In genomic region chr6:2766767-2767314, GRCh38 we compare ENCODE assay signal across 8 cellular contexts. TPM values are rescaled to one million over a fixed set of nuclear protein-coding genes. Genes with fewer than 3 reads are reported as not detected.
A peak's percentile ranks its signal among the peaks of the same experiment; 100 is the strongest.
DNase-seq lines count a peak whose midpoint lies in the region; TF ChIP-seq lines count a peak whose summit lies in the region.

No MANE protein-coding gene starts in this region.

- intact Hi-C loops in OCI-LY7 (cut with micrococcal nuclease; ENCODE audit: unreplicated experiment) = loop anchor here (5.0 to 10.0 kb wide), 4 partner anchors 145 to 1370 kb away; partner anchors contain the start of gene ECI2

- DNase-seq in GM06990 (ENCODE audit: extremely low read depth, insufficient read length) = no peak
- DNase-seq in OCI-LY7 (ENCODE audit: low spot score) = no peak
- DNase-seq in endothelial cell (ENCODE audit: low spot score) = no peak
- DNase-seq in SKM-1 treated with dmso at 0.1 percent for 144 hours (lab: John Stamatoyannopoulos, UW; ENCODE audit: unreplicated experiment) = no peak
- no peak for DNase-seq in NCI-H524 treated with DMSO at 0.1 percent for 48 hours (lab: John Stamatoyannopoulos, UW)
- DNase-seq in effector CD4-positive, alpha-beta T cell = no peak
- DNase-seq in NCI-H774 (lab: John Stamatoyannopoulos, UW) = no peak

- H3K4me2 ChIP-seq in OCI-LY7 (ENCODE audit: low read length) = peak overlapping the region; percentile 92

- H3K9me3 Mint-ChIP-seq in endothelial cell (ENCODE audit: unreplicated experiment) = no peaks in the 10 kb centered on the region

- H3K4me3 ChIP-seq in GM06990 (replicated peaks; ENCODE audit: low read depth, low read length) = peak overlapping the region; percentile 93
- peak overlapping the region; percentile 91 for H3K4me3 ChIP-seq in OCI-LY7 (ENCODE audit: low read depth, low read length, poor library complexity, severe bottlenecking)
- H3K4me3 ChIP-seq in neutrophil (ENCODE audit: low read depth in 1 of 2, low read length in 1 of 2) = peak overlapping the region; percentile 81 to 91

- H3K27ac ChIP-seq in OCI-LY7 (ENCODE audit: low read depth, low read length, poor library complexity, severe bottlenecking) = peak overlapping the region; percentile 73
- peak overlapping the region; percentile 91 for H3K27ac ChIP-seq in neutrophil

- peaks cover 7% of the 10 kb centered on the region for H3K36me3 ChIP-seq in GM06990 (ENCODE audit: control insufficient read depth, insufficient read depth, low read length)
- peaks cover 40% of the 10 kb centered on the region for H3K36me3 ChIP-seq in OCI-LY7 (ENCODE audit: insufficient read depth, low read length)
- no peaks in the 10 kb centered on the region for H3K36me3 ChIP-seq in neutrophil

- H3K36me3 Mint-ChIP-seq in endothelial cell (ENCODE audit: low read depth, unreplicated experiment) = peaks cover 6% of the 10 kb centered on the region

- H3K4me3 Mint-ChIP-seq in endothelial cell (ENCODE audit: unreplicated experiment) = peak overlapping the region; percentile 98

- CTCF ChIA-PET in OCI-LY7 (lab: Charles Lee; ENCODE audit: unreplicated experiment) = no interaction called here

- H3K9me3 ChIP-seq in OCI-LY7 (ENCODE audit: low read length) = no peaks in the 10 kb centered on the region
- H3K9me3 ChIP-seq in neutrophil = no peaks in the 10 kb centered on the region

- H3K4me1 ChIP-seq in OCI-LY7 (ENCODE audit: insufficient read depth, low read length, poor library complexity, severe bottlenecking) (peaks cover 26% of the 10 kb centered on the region), neutrophil (ENCODE audit: control insufficient read depth in 1 of 2, insufficient read depth in 1 of 2, low read depth in 1 of 2, low read length in 1 of 2) (peaks cover 44 to 55% of the 10 kb centered on the region in 2 experiments)

- no peak for TF ChIP-seq CTCF in GM06990 (IDR thresholded peaks at IDR 0.05; ENCODE audit: insufficient read depth, low read length, poor library complexity, severe bottlenecking)
- 0 out of 2 replicates have a peak, but pooled peaks have one; percentile 38 for TF ChIP-seq CTCF in OCI-LY7 (conservative IDR thresholded peaks at IDR 0.05; ENCODE audit: low read length)
- TF ChIP-seq CTCF in endothelial cell (IDR thresholded peaks at IDR 0.05; ENCODE audit: unreplicated experiment) = no peak
- no peak for TF ChIP-seq CTCF in neutrophil (IDR thresholded peaks at IDR 0.05)

- H3K27ac Mint-ChIP-seq in endothelial cell (ENCODE audit: unreplicated experiment) = peak overlapping the region; percentile 70

- H3K4me1 Mint-ChIP-seq in endothelial cell (ENCODE audit: unreplicated experiment) = peaks cover 37% of the 10 kb centered on the region

- H3K79me2 ChIP-seq in OCI-LY7 (ENCODE audit: insufficient read depth, low read depth, low read length) = peaks cover 61% of the 10 kb centered on the region

- no TSS peak for BruUV-seq in OCI-LY7 (replicated peaks; lab: Mats Ljungman, UMichigan)

- H3K27me3 ChIP-seq in GM06990 (replicated peaks; ENCODE audit: control insufficient read depth, insufficient read depth, low read length) = no peaks in the 10 kb centered on the region
- H3K27me3 ChIP-seq in neutrophil = no peaks in the 10 kb centered on the region

- H3K27me3 Mint-ChIP-seq in endothelial cell (ENCODE audit: unreplicated experiment) = peaks cover 8% of the 10 kb centered on the region

- H3K9me2 ChIP-seq in OCI-LY7 (ENCODE audit: insufficient read depth, low read length) = no peaks in the 10 kb centered on the region

- peaks cover 36% of the 10 kb centered on the region for H4K20me1 ChIP-seq in OCI-LY7 (ENCODE audit: insufficient read depth, low read length)

- H2AFZ ChIP-seq in OCI-LY7 (ENCODE audit: low read length) = no peak overlapping the region

- POLR2A ChIA-PET in OCI-LY7 (lab: Charles Lee) = interaction anchor here (0.5 to 1.3 kb wide), 6 partner anchors 17 to 437 kb away, joined by 3 to 6 read pairs (median 4); no protein-coding TSS in a partner anchor

RNA-seq across cellular contexts. Expression of gene WRNIP1, which starts 1.6 kb away (rescaled TPM):
- 38.1 and 54.2 TPM in 2 replicates for total RNA-seq in OCI-LY7 (2014; rRNA removed; shearing (Covaris generic))
- total RNA-seq in OCI-LY7 (2022) (40.0 and 43.8 TPM in 2 replicates), endothelial cell (ENCODE audit: unreplicated experiment) (48.6 TPM)

RNA-seq across cellular contexts. Expression of gene MYLK4, which starts 16.1 kb away (rescaled TPM):
- 0.13 and 0.16 TPM in 2 replicates for total RNA-seq in OCI-LY7 (2014; rRNA removed; shearing (Covaris generic))
- total RNA-seq in OCI-LY7 (2022) (0.24 and 0.36 TPM in 2 replicates), endothelial cell (ENCODE audit: unreplicated experiment) (0.97 TPM)
